1 cellular context compared by ENCODE assay signal in the genomic region with DNA sequence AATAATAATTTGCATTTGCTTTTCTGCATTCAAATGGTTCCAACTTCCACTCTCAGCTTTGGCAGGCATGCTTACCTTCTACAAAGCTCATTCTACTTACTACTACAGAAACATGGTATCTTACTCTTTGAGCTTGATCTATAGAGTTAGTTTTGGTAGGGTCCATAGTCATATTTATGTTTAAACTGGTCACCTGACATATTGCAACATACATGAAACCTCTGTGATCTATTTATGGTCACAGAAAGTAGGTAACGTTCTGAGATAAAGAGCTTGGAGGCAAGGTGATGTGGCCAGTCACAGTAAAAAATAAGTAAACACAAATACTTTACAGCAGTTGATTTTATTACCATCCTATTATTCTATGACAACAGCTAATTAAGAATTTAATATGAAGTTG.
TF ChIP-seq lines count a peak whose summit lies in the region.

No MANE protein-coding gene starts in this region.

TF ChIP-seq in IMR-90, 13 proteins besides CTCF, POLR2A, EP300 and RAD21:
- TF ChIP-seq CEBPB (IDR thresholded peaks at IDR 0.05; ENCODE audit: low read depth, low read length) = peak; percentile 86
- TF ChIP-seq RFX5 (IDR thresholded peaks at IDR 0.05; ENCODE audit: low read depth, low read length) = no peak
- TF ChIP-seq CHD1 (IDR thresholded peaks at IDR 0.05; ENCODE audit: low read depth, low read length) = no peak
- TF ChIP-seq, protein P1, sequence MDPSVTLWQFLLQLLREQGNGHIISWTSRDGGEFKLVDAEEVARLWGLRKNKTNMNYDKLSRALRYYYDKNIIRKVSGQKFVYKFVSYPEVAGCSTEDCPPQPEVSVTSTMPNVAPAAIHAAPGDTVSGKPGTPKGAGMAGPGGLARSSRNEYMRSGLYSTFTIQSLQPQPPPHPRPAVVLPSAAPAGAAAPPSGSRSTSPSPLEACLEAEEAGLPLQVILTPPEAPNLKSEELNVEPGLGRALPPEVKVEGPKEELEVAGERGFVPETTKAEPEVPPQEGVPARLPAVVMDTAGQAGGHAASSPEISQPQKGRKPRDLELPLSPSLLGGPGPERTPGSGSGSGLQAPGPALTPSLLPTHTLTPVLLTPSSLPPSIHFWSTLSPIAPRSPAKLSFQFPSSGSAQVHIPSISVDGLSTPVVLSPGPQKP (IDR thresholded peaks at IDR 0.05; ENCODE audit: borderline replicate concordance, low read depth, low read length) = no peak
- no peak for TF ChIP-seq MAFK (IDR thresholded peaks at IDR 0.05; ENCODE audit: low read depth, low read length)
